8 cellular contexts compared by ENCODE assay signal in the genomic region with DNA sequence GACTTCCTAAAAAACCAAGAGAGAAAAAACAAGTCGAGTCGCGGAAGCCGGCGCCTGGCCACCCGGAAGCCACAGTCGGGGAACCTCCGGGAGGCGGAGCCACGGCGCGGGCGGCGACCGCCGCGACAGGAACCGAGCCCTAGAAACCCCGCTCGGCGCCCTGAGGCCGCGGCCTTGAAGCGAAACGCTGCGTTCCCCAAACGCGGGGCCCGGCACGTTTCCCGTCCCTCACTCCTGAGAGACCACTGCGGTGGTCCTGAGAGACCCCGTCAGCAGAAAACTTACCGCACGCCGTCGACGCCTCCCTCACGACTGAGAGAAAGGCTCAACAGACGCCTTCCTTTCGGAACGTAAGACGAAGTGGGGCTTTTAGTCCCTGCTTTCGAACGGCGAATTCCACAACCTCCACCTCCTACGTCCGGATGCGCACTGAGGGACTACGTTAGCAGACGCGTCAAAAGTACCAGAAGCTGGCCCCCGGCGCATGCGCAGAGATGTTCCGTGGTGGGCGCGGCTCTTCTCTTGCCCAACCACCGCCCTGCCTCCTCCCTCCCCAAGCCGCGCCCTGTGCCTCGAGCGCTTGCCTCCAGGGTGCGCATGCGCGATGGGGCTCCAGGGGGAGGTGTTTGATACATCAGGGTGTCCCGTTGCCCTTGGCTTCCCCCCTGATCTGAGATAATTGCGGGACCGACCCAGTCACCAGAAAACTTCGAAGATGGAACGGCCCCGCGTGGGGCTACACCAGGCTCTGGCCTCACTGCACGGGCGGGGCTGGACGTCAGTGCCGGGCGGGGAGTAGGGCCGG. TPM values are rescaled to one million over a fixed set of nuclear protein-coding genes. Genes with fewer than 3 reads are reported as not detected.
DNase-seq lines count a peak whose midpoint lies in the region; ATAC-seq and TF ChIP-seq lines count a peak whose summit lies in the region.

A gene with protein sequence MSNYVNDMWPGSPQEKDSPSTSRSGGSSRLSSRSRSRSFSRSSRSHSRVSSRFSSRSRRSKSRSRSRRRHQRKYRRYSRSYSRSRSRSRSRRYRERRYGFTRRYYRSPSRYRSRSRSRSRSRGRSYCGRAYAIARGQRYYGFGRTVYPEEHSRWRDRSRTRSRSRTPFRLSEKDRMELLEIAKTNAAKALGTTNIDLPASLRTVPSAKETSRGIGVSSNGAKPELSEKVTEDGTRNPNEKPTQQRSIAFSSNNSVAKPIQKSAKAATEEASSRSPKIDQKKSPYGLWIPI (minus strand): TSS at position 431 of the 805 bp plus-strand sequence. CDS start 491 bp downstream, outside the sequence.

- no peaks in the 10 kb centered on the region for H3K36me3 Mint-ChIP-seq in IgD-negative memory B cell

- peak within 1 kb of the TSS; percentile 98 to 100 (median 99) for H3K27ac Mint-ChIP-seq in IgD-negative memory B cell

- ATAC-seq in GM21528 (IDR thresholded peaks at IDR 0.05; ENCODE audit: low FRiP score, unreplicated experiment) = peak; percentile 79

- no peaks in the 10 kb centered on the region for H3K27me3 Mint-ChIP-seq in IgD-negative memory B cell

- DNase-seq in DMS 273 (lab: John Stamatoyannopoulos, UW; ENCODE audit: unreplicated experiment) (peak; percentile 99), OCI-M2 (lab: John Stamatoyannopoulos, UW; ENCODE audit: unreplicated experiment) (peak; percentile 92), activated T-cell treated with anti-CD3 and anti-CD28 coated beads for 48 hours (ENCODE audit: low read depth) (peak; percentile 99), epithelial cell of proximal tubule (ENCODE audit: low read depth) (no peak), mucosa of gallbladder (ENCODE audit: low spot score) (peak; percentile 99)
- DNase-seq in stimulated activated CD8-positive, alpha-beta memory T cell treated with anti-CD3 and anti-CD28 coated beads, Interleukin-4, amount 100 ng/mL, for 4 hours (ENCODE audit: low read depth in 2 of 2, low spot score in 1 of 2) = peak; percentile 99 to 100

- H3K9me3 Mint-ChIP-seq in IgD-negative memory B cell = no peaks in the 10 kb centered on the region

- H3K4me3 Mint-ChIP-seq in IgD-negative memory B cell = peak within 1 kb of the TSS; percentile 95 to 99 (median 98)

- TF ChIP-seq CTCF in epithelial cell of proximal tubule (conservative IDR thresholded peaks at IDR 0.05; ENCODE audit: low read depth, low read length) = no peak

- H3K4me3 ChIP-seq in epithelial cell of proximal tubule (ENCODE audit: low read depth, low read length) = peak within 1 kb of the TSS; percentile 71

- H3K4me1 Mint-ChIP-seq in IgD-negative memory B cell = peaks cover 29 to 38% (median 32%) of the 10 kb centered on the region in 3 donors

RNA-seq across cellular contexts. Expression of the gene that starts here (rescaled TPM):
- polyA plus RNA-seq in IgD-negative memory B cell = 56.0 TPM
- 32.4 and 52.5 TPM in 2 replicates for total RNA-seq in epithelial cell of proximal tubule
- total RNA-seq in mucosa of gallbladder = 192 TPM
